16 cellular contexts compared by ENCODE assay signal in genomic region chr2:159715451-159715850, GRCh38. TPM values are rescaled to one million over a fixed set of nuclear protein-coding genes. Genes with fewer than 3 reads are reported as not detected.
DNase-seq lines count a peak whose midpoint lies in the region; ATAC-seq, FAIRE-seq and TF ChIP-seq lines count a peak whose summit lies in the region.
"Had no signal": no experiment of that assay in that cellular context is flagged by ENCODE, and none has a peak within 500 bp of the region (broad histone marks: within the 10 kb centered on the region; RNA-seq: fewer than 3 reads in every experiment).

No MANE protein-coding gene starts in this region.

- H4K20me1 ChIP-seq in astrocyte (ENCODE audit: insufficient read depth, low read length): peaks cover 74% of the 10 kb centered on the region

- no peaks in the 10 kb centered on the region for H3K27me3 ChIP-seq in CD4-positive, alpha-beta memory T cell (ENCODE audit: insufficient read depth, low read length)
- H3K27me3 ChIP-seq in astrocyte (ENCODE audit: insufficient read depth, low read length) (no peaks in the 10 kb centered on the region), tibial artery (no peaks in the 10 kb centered on the region)

- H3K4me1 ChIP-seq in CD4-positive, alpha-beta memory T cell (ENCODE audit: insufficient read depth, low read length): peaks cover 83% of the 10 kb centered on the region
- peaks cover 19% of the 10 kb centered on the region for H3K4me1 ChIP-seq in astrocyte (ENCODE audit: insufficient read depth, low read length)
- H3K4me1 ChIP-seq in tibial artery: peaks cover 0 to 73% (median 48%) of the 10 kb centered on the region in 4 donors

- no peak for DNase-seq in CD4-positive, alpha-beta memory T cell
- peak; percentile 42 for DNase-seq in astrocyte (ENCODE audit: low read depth)
- no peak for DNase-seq in tibial artery
- DNase-seq in dedifferentiated amniotic fluid mesenchymal stem cell (ENCODE audit: extremely low spot score): no peak
- DNase-seq: activated CD4-positive, alpha-beta T cell treated with anti-CD3 and anti-CD28 coated beads, Interleukin-2, amount 50 U/mL, for 1 hour; amniotic stem cell; Caco-2; head of caudate nucleus; NCI-H1105; posterior cingulate gyrus; SHP77; stimulated activated CD4-positive, alpha-beta T cell treated with anti-CD3 and anti-CD28 coated beads, Interleukin-1b, Interleukin-23, amount 100 ng/mL, for 48 hours; stimulated activated naive CD4-positive, alpha-beta T cell had no signal

- FAIRE-seq in astrocyte (lab: Jason Lieb, UNC): no peak

- no peak overlapping the region for H3K27ac ChIP-seq in CD4-positive, alpha-beta memory T cell (ENCODE audit: low read depth, low read length)
- H3K27ac ChIP-seq in astrocyte (ENCODE audit: low read depth, low read length) (peak overlapping the region; percentile 99), tibial artery (no peak overlapping the region)

- H3K9ac ChIP-seq in astrocyte (ENCODE audit: low read length): no peak overlapping the region

- peak overlapping the region in 7 of 8 donors; percentile 18 to 97 (median 58) for H3K4me3 Mint-ChIP-seq in CD4-positive, alpha-beta memory T cell
- H3K4me3 Mint-ChIP-seq in IgD-negative memory B cell: peak overlapping the region in 3 of 4 donors; percentile 34 to 84 (median 68)
- peak overlapping the region; percentile 77 for H3K4me3 Mint-ChIP-seq in astrocyte (ENCODE audit: unreplicated experiment)
- H3K4me3 Mint-ChIP-seq in nephron: peak overlapping the region; percentile 63 to 100 (median 81)

- H3K9me3 ChIP-seq in CD4-positive, alpha-beta memory T cell (ENCODE audit: control insufficient read depth in 1 of 2, low read length in 2 of 2): no peaks in the 10 kb centered on the region
- H3K9me3 ChIP-seq in astrocyte (ENCODE audit: insufficient read depth, low read depth, low read length): no peaks in the 10 kb centered on the region
- no peaks in the 10 kb centered on the region for H3K9me3 ChIP-seq in tibial artery
- H3K9me3 ChIP-seq: Caco-2 had no signal

- TF ChIP-seq CTCF in astrocyte (IDR thresholded peaks at IDR 0.05; ENCODE audit: insufficient read depth, low read depth, low read length) (no peak), nephron (IDR thresholded peaks at IDR 0.05; ENCODE audit: unreplicated experiment in 3 of 3) (no peak), tibial artery (IDR thresholded peaks at IDR 0.05) (no peak)

- H3K9me3 Mint-ChIP-seq in CD4-positive, alpha-beta memory T cell: peaks cover 0 to 4% (median 0%) of the 10 kb centered on the region in 8 donors
- H3K9me3 Mint-ChIP-seq in IgD-negative memory B cell: no peaks in the 10 kb centered on the region
- H3K9me3 Mint-ChIP-seq in astrocyte (ENCODE audit: unreplicated experiment): no peaks in the 10 kb centered on the region
- H3K9me3 Mint-ChIP-seq in nephron: no peaks in the 10 kb centered on the region

- peaks cover 51 to 94% (median 72%) of the 10 kb centered on the region in 4 donors for H3K4me1 Mint-ChIP-seq in CD4-positive, alpha-beta memory T cell
- H3K4me1 Mint-ChIP-seq in IgD-negative memory B cell (peaks cover 48 to 55% (median 52%) of the 10 kb centered on the region in 3 donors), astrocyte (ENCODE audit: low read depth, unreplicated experiment) (peaks cover 25% of the 10 kb centered on the region), nephron (peaks cover 38% of the 10 kb centered on the region)

- peaks cover 84% of the 10 kb centered on the region for H3K79me2 ChIP-seq in astrocyte (ENCODE audit: insufficient read depth, low read length)

- POLR2A ChIA-PET in CD4-positive, alpha-beta memory T cell (lab: Charles Lee; ENCODE audit: partially characterized antibody): interaction anchor here (1.1 kb wide), 1 partner anchor 27 kb away, joined by 3 read pairs; no protein-coding TSS in a partner anchor

- CTCF ChIA-PET in CD4-positive, alpha-beta memory T cell (lab: Charles Lee; ENCODE audit: partially characterized antibody): interaction anchor here (1.5 kb wide), 1 partner anchor 8 kb away, joined by 4 read pairs; no protein-coding TSS in a partner anchor

- H3K36me3 ChIP-seq in CD4-positive, alpha-beta memory T cell (ENCODE audit: insufficient read depth, low read length): peaks cover 11% of the 10 kb centered on the region
- H3K36me3 ChIP-seq in astrocyte (ENCODE audit: insufficient read depth, low read length) (peaks cover 33% of the 10 kb centered on the region), tibial artery (peaks cover 25 to 35% (median 29%) of the 10 kb centered on the region in 3 donors)

- intact Hi-C loops in CD4-positive, alpha-beta memory T cell (cut with micrococcal nuclease): no loop called here
- intact Hi-C loops in tibial artery (cut with DNase I; ENCODE audit: low total_unique reads): loop anchor here (10.0 kb wide), 2 partner anchors 101 to 431 kb away; partner anchors contain the start of genes BAZ2B and WDSUB1

- H2AFZ ChIP-seq in astrocyte (ENCODE audit: low read depth, low read length): no peak overlapping the region

- peak overlapping the region; percentile 87 for H3K4me2 ChIP-seq in astrocyte (ENCODE audit: low read length)

- no peaks in the 10 kb centered on the region for H3K27me3 Mint-ChIP-seq in CD4-positive, alpha-beta memory T cell
- H3K27me3 Mint-ChIP-seq in IgD-negative memory B cell (no peaks in the 10 kb centered on the region), astrocyte (ENCODE audit: low read depth, unreplicated experiment) (no peaks in the 10 kb centered on the region), nephron (ENCODE audit: low read depth) (no peaks in the 10 kb centered on the region)

- ATAC-seq in activated CD4-positive, CD25-positive, alpha-beta regulatory T cell treated with anti-CD3 and anti-CD28 coated beads, Interleukin-2, amount 50 U/mL, for 24 hours: no peak

- H3K4me3 ChIP-seq in CD4-positive, alpha-beta memory T cell (ENCODE audit: low read length in 2 of 2): no peak overlapping the region
- H3K4me3 ChIP-seq in astrocyte (ENCODE audit: insufficient read depth, low read depth, low read length) (no peak overlapping the region), tibial artery (no peak overlapping the region)

- peaks cover 29 to 70% of the 10 kb centered on the region in 2 donors for H3K36me3 Mint-ChIP-seq in CD4-positive, alpha-beta memory T cell
- H3K36me3 Mint-ChIP-seq in IgD-negative memory B cell (peaks cover 9% of the 10 kb centered on the region), astrocyte (ENCODE audit: low read depth, unreplicated experiment) (peaks cover 24% of the 10 kb centered on the region), nephron (ENCODE audit: low read depth) (peaks cover 57% of the 10 kb centered on the region)

- peak overlapping the region in 3 of 7 donors; percentile 19 to 90 (median 53) for H3K27ac Mint-ChIP-seq in CD4-positive, alpha-beta memory T cell
- H3K27ac Mint-ChIP-seq in IgD-negative memory B cell: peak overlapping the region in 1 of 3 donors; percentile 81
- peak overlapping the region; percentile 53 for H3K27ac Mint-ChIP-seq in astrocyte (ENCODE audit: unreplicated experiment)
- H3K27ac Mint-ChIP-seq in nephron: peak overlapping the region in 2 of 3 experiments; percentile 33 to 37

RNA-seq across cellular contexts. Expression of gene MARCHF7, which starts 3.1 kb away (rescaled TPM):
- total RNA-seq in CD4-positive, alpha-beta memory T cell: 100 to 1,000 TPM; 113 to 115 TPM
- 100 to 1,000 TPM; 162 to 196 TPM for polyA plus RNA-seq in CD4-positive, alpha-beta memory T cell
- 141 TPM for polyA plus RNA-seq in IgD-negative memory B cell
- 104 and 105 TPM in 2 replicates for total RNA-seq in astrocyte
